In genomic region chr11:93829598-93829997, GRCh38 we compare ENCODE assay signal across 10 cellular contexts. TPM values are rescaled to one million over a fixed set of nuclear protein-coding genes. Genes with fewer than 3 reads are reported as not detected.
"Had no signal": no experiment of that assay in that cellular context is flagged by ENCODE, and none has a peak within 500 bp of the region (broad histone marks: within the 10 kb centered on the region; RNA-seq: fewer than 3 reads in every experiment).

No MANE protein-coding gene starts in this region.

- H2AFZ ChIP-seq: GM23248 had no signal

- FAIRE-seq: HTR-8/SVneo had no signal

- DNase-seq: GM23248, GOT3, H7, HFFc6, KG1 had no signal

- H3K4me3 ChIP-seq: GM23248, HAP-1 had no signal

- H3K4me3 Mint-ChIP-seq: HFFc6, IgD-negative memory B cell had no signal

- H3K27me3 Mint-ChIP-seq: IgD-negative memory B cell had no signal

- H3K27ac Mint-ChIP-seq: HFFc6, IgD-negative memory B cell had no signal

- H3K9me3 ChIP-seq: HAP-1 had no signal

- H3K36me3 ChIP-seq: HAP-1 had no signal

- H3K9me3 Mint-ChIP-seq: HFFc6 had no signal

- H3K9ac ChIP-seq: GM23248 had no signal

- H3K4me1 Mint-ChIP-seq: IgD-negative memory B cell had no signal

- H3K4me1 ChIP-seq: HAP-1 had no signal

- H3K27ac ChIP-seq: GM23248 had no signal

RNA-seq across cellular contexts. Expression of gene VSTM5, which starts 20.8 kb away (rescaled TPM):
- total RNA-seq: GM23248, H4, HT-29 had no signal
- polyA plus RNA-seq: GM23248 had no signal
